Comparison of ENCODE assay signal across 10 cellular contexts in genomic region chr17:880074-880870, GRCh38.
DNase-seq lines count a peak whose midpoint lies in the region; ATAC-seq, FAIRE-seq and TF ChIP-seq lines count a peak whose summit lies in the region.
"Had no signal": no experiment of that assay in that cellular context is flagged by ENCODE, and none has a peak within 500 bp of the region (broad histone marks: within the 10 kb centered on the region; RNA-seq: fewer than 3 reads in every experiment).

No MANE protein-coding gene starts in this region.

- TF ChIP-seq CTCF in WTC11 (IDR thresholded peaks at IDR 0.05) = no peak
- TF ChIP-seq CTCF in fibroblast of villous mesenchyme (IDR thresholded peaks at IDR 0.05; ENCODE audit: insufficient read depth, low read depth, low read length) = no peak
- TF ChIP-seq CTCF in ovary (IDR thresholded peaks at IDR 0.05) = no peak

- ATAC-seq in WTC11 (no peak), HG03457 (IDR thresholded peaks at IDR 0.05; ENCODE audit: unreplicated experiment) (no peak)

- H3K27me3 Mint-ChIP-seq in WTC11 (ENCODE audit: low read depth) = no peaks in the 10 kb centered on the region

- H3K9me3 ChIP-seq in BLaER1 treated with 17β-estradiol and CSF1 and Interleukin-3, amounts not matched to agents 10 nM and 100 nM (replicated peaks in 1 of 11) = no peaks in the 10 kb centered on the region; a peak in 1 of 22 replicates
- H3K9me3 ChIP-seq in ovary = no peaks in the 10 kb centered on the region

- no peaks in the 10 kb centered on the region for H3K27me3 ChIP-seq in BLaER1 treated with 17β-estradiol and CSF1 and Interleukin-3, amounts not matched to agents 10 nM and 100 nM
- no peaks in the 10 kb centered on the region for H3K27me3 ChIP-seq in ovary

- H3K4me3 Mint-ChIP-seq in WTC11 = peak overlapping the region; percentile 21; the same call in 1 of the 2 replicates
- H3K4me3 Mint-ChIP-seq: B cell had no signal

- H3K9me3 Mint-ChIP-seq in WTC11 = no peaks in the 10 kb centered on the region

- H3K36me3 ChIP-seq in BLaER1 treated with 17β-estradiol and CSF1 and Interleukin-3, amounts not matched to agents 10 nM and 100 nM = peaks cover 0 to 6% (median 0%) of the 10 kb centered on the region in 11 experiments; a peak in 1 of 22 replicates
- H3K36me3 ChIP-seq in ovary = no peaks in the 10 kb centered on the region

- POLR2A ChIA-PET in WTC11 (lab: Charles Lee) = interaction anchor here (0.6 to 1.3 kb wide), 4 partner anchors 25 to 98 kb away, joined by 3 to 5 read pairs (median 4); no protein-coding TSS in a partner anchor

- TF ChIP-seq POLR2A in ovary (IDR thresholded peaks at IDR 0.05) (no peak), GM12891 (IDR thresholded peaks at IDR 0.05; ENCODE audit: low read depth, low read length) (no peak)

- H3K4me2 ChIP-seq in BLaER1 treated with 17β-estradiol and CSF1 and Interleukin-3, amounts not matched to agents 10 nM and 100 nM = peak overlapping the region; percentile 38 to 91 (median 64); a peak in 21 of 22 replicates

- intact Hi-C loops in ovary (cut with DNase I) = loop anchor here in 1 of 4 donors (5.0 kb wide), 1 partner anchor 1427 kb away; no protein-coding TSS in a partner anchor

- no peak for FAIRE-seq in GM12891 (lab: Jason Lieb, UNC)

- peaks cover 60 to 94% (median 88%) of the 10 kb centered on the region in 10 experiments for H3K4me1 ChIP-seq in BLaER1 treated with 17β-estradiol and CSF1 and Interleukin-3, amounts not matched to agents 10 nM and 100 nM
- peaks cover 18% of the 10 kb centered on the region for H3K4me1 ChIP-seq in ovary (ENCODE audit: insufficient read depth)

- no peaks in the 10 kb centered on the region for H3K36me3 Mint-ChIP-seq in WTC11

- H3K4me3 ChIP-seq in BLaER1 treated with 17β-estradiol and CSF1 and Interleukin-3, amounts not matched to agents 10 nM and 100 nM = no peak overlapping the region
- no peak overlapping the region for H3K4me3 ChIP-seq in fibroblast of villous mesenchyme (ENCODE audit: low read depth, low read length)
- no peak overlapping the region for H3K4me3 ChIP-seq in ovary

- 4 to 9% (median 4%) methylated on average over 14 of the region's 14 CpGs for WGBS in ovary, 3 donors

- H4K20me1 ChIP-seq in BLaER1 treated with 17β-estradiol and CSF1 and Interleukin-3, amounts not matched to agents 10 nM and 100 nM = peaks cover 0 to 45% (median 0%) of the 10 kb centered on the region in 11 experiments; a peak in 5 of 22 replicates

- H3K9ac ChIP-seq in BLaER1 treated with 17β-estradiol and CSF1 and Interleukin-3, amounts not matched to agents 10 nM and 100 nM = peak overlapping the region in 4 of 11 experiments; percentile 3 to 33 (median 12); a peak in 2 of 22 replicates

- no peak for DNase-seq in WTC11 (ENCODE audit: low spot score)
- peak; percentile 75 for DNase-seq in fibroblast of villous mesenchyme (ENCODE audit: low read depth)
- DNase-seq in ovary = peak in 1 of 5 donors; percentile 45
- DNase-seq in GM12891 (ENCODE audit: insufficient read length, low spot score) = no peak
- no peak for DNase-seq in NCI-H524 treated with DMSO at 0.1 percent for 48 hours (lab: John Stamatoyannopoulos, UW)
- no peak for DNase-seq in activated T-cell treated with anti-CD3 and anti-CD28 coated beads for 4 hours
- DNase-seq: NCI-H2081 treated with DMSO at 0.1 percent for 48 hours had no signal

- CTCF ChIA-PET in WTC11 (lab: Charles Lee) = interaction anchor here (0.6 to 3.9 kb wide), 39 partner anchors 9 to 197 kb away, joined by 3 to 102 read pairs (median 6); partner anchors contain the start of genes GEMIN4, GLOD4, MRM3 and NXN

- H3K4me1 Mint-ChIP-seq in WTC11 = peaks cover 69% of the 10 kb centered on the region

- peak; percentile 11 for TF ChIP-seq EP300 in ovary (IDR thresholded peaks at IDR 0.05)

- peak overlapping the region; percentile 97 for H3K27ac Mint-ChIP-seq in WTC11
- H3K27ac Mint-ChIP-seq: B cell had no signal

- peak overlapping the region in 9 of 11 experiments; percentile 14 to 69 (median 46); a peak in 13 of 22 replicates for H3K27ac ChIP-seq in BLaER1 treated with 17β-estradiol and CSF1 and Interleukin-3, amounts not matched to agents 10 nM and 100 nM
- H3K27ac ChIP-seq in ovary = peak overlapping the region; percentile 16 to 50

TF ChIP-seq in WTC11, 78 proteins besides CTCF, POLR2A, EP300 and RAD21 (continues in another document):
- TF ChIP-seq NR2C2 (CRISPR knock-in tag; IDR thresholded peaks at IDR 0.05) = no peak
- TF ChIP-seq TP53 (CRISPR knock-in tag; IDR thresholded peaks at IDR 0.05) = no peak
- TF ChIP-seq, protein P1, sequence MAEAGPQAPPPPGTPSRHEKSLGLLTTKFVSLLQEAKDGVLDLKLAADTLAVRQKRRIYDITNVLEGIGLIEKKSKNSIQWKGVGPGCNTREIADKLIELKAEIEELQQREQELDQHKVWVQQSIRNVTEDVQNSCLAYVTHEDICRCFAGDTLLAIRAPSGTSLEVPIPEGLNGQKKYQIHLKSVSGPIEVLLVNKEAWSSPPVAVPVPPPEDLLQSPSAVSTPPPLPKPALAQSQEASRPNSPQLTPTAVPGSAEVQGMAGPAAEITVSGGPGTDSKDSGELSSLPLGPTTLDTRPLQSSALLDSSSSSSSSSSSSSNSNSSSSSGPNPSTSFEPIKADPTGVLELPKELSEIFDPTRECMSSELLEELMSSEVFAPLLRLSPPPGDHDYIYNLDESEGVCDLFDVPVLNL (CRISPR knock-in tag; IDR thresholded peaks at IDR 0.05; ENCODE audit: borderline replicate concordance, low read depth) = no peak
- TF ChIP-seq GTF2I (CRISPR knock-in tag; conservative IDR thresholded peaks at IDR 0.05) = no peak
- TF ChIP-seq, protein P2, sequence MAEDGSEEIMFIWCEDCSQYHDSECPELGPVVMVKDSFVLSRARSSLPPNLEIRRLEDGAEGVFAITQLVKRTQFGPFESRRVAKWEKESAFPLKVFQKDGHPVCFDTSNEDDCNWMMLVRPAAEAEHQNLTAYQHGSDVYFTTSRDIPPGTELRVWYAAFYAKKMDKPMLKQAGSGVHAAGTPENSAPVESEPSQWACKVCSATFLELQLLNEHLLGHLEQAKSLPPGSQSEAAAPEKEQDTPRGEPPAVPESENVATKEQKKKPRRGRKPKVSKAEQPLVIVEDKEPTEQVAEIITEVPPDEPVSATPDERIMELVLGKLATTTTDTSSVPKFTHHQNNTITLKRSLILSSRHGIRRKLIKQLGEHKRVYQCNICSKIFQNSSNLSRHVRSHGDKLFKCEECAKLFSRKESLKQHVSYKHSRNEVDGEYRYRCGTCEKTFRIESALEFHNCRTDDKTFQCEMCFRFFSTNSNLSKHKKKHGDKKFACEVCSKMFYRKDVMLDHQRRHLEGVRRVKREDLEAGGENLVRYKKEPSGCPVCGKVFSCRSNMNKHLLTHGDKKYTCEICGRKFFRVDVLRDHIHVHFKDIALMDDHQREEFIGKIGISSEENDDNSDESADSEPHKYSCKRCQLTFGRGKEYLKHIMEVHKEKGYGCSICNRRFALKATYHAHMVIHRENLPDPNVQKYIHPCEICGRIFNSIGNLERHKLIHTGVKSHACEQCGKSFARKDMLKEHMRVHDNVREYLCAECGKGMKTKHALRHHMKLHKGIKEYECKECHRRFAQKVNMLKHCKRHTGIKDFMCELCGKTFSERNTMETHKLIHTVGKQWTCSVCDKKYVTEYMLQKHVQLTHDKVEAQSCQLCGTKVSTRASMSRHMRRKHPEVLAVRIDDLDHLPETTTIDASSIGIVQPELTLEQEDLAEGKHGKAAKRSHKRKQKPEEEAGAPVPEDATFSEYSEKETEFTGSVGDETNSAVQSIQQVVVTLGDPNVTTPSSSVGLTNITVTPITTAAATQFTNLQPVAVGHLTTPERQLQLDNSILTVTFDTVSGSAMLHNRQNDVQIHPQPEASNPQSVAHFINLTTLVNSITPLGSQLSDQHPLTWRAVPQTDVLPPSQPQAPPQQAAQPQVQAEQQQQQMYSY (CRISPR knock-in tag; IDR thresholded peaks at IDR 0.05) = no peak

TF ChIP-seq in GM12891, 5 proteins besides CTCF, POLR2A, EP300 and RAD21:
- TF ChIP-seq TAF1 (IDR thresholded peaks at IDR 0.05; ENCODE audit: low read depth, low read length) (no peak), POU2F2 (IDR thresholded peaks at IDR 0.05; ENCODE audit: low read depth, low read length) (no peak), PAX5 (IDR thresholded peaks at IDR 0.05; ENCODE audit: insufficient read depth, low read length, severe bottlenecking) (no peak), SPI1 (IDR thresholded peaks at IDR 0.05; ENCODE audit: low read depth, low read length) (no peak), POLR2AphosphoS5 (IDR thresholded peaks at IDR 0.05; ENCODE audit: low read depth, low read length) (no peak)
